22 cellular contexts compared by ENCODE assay signal in genomic region chr4:110904435-110905050, GRCh38.
DNase-seq lines count a peak whose midpoint lies in the region; ATAC-seq and TF ChIP-seq lines count a peak whose summit lies in the region.
"Had no signal": no experiment of that assay in that cellular context is flagged by ENCODE, and none has a peak within 500 bp of the region (broad histone marks: within the 10 kb centered on the region; RNA-seq: fewer than 3 reads in every experiment).

No MANE protein-coding gene starts in this region.

- H3K9me2 ChIP-seq in GM23248 (ENCODE audit: insufficient read depth) = no peaks in the 10 kb centered on the region
- no peaks in the 10 kb centered on the region for H3K9me2 ChIP-seq in OCI-LY7 (ENCODE audit: insufficient read depth, low read length)

- H3K4me2 ChIP-seq in GM23248 (ENCODE audit: unreplicated experiment) (no peak overlapping the region), OCI-LY7 (ENCODE audit: low read length) (no peak overlapping the region)

- H3F3A ChIP-seq in GM23248 (ENCODE audit: insufficient read depth) = no peaks in the 10 kb centered on the region

- in situ Hi-C loops in GM23248 (cut with MboI) = no loop called here

- no peak for ATAC-seq in foreskin keratinocyte
- ATAC-seq in HG03139 (IDR thresholded peaks at IDR 0.05; ENCODE audit: unreplicated experiment) = no peak
- ATAC-seq: sciatic nerve, upper lobe of right lung had no signal

- no peaks in the 10 kb centered on the region for H4K20me1 ChIP-seq in GM23248 (ENCODE audit: insufficient read depth)
- no peaks in the 10 kb centered on the region for H4K20me1 ChIP-seq in OCI-LY7 (ENCODE audit: insufficient read depth, low read length)

- H3K4me3 ChIP-seq in A673 (ENCODE audit: low read depth, low read length, poor library complexity, severe bottlenecking) (no peak overlapping the region), GM23248 (no peak overlapping the region), fibroblast of villous mesenchyme (ENCODE audit: low read depth, low read length) (no peak overlapping the region), OCI-LY7 (ENCODE audit: low read depth, low read length, poor library complexity, severe bottlenecking) (no peak overlapping the region), colonic mucosa (no peak overlapping the region)
- H3K4me3 ChIP-seq: cardiac muscle cell, dorsolateral prefrontal cortex, ovary, Peyer's patch, SK-N-MC, stomach, upper lobe of right lung had no signal

- H2AFZ ChIP-seq in GM23248 = no peak overlapping the region
- no peak overlapping the region for H2AFZ ChIP-seq in OCI-LY7 (ENCODE audit: low read length)

- WGBS in GM23248 (ENCODE audit: low coverage in 1 of 2, low lambda C conversion rate in 2 of 2, missing lambda C conversion rate in 2 of 2), 2 experiments = 73 to 76% methylated on average over 6 of the region's 6 CpGs

- no peak for TF ChIP-seq CTCF in A673 (conservative IDR thresholded peaks at IDR 0.05; ENCODE audit: low read depth, low read length)
- no peak for TF ChIP-seq CTCF in fibroblast of villous mesenchyme (IDR thresholded peaks at IDR 0.05; ENCODE audit: insufficient read depth, low read depth, low read length)
- TF ChIP-seq CTCF in OCI-LY7 (conservative IDR thresholded peaks at IDR 0.05; ENCODE audit: low read length) = no peak
- TF ChIP-seq CTCF in colonic mucosa (IDR thresholded peaks at IDR 0.05) = no peak
- no peak for TF ChIP-seq CTCF in foreskin keratinocyte (conservative IDR thresholded peaks at IDR 0.05)

- H3K9ac ChIP-seq in GM23248 = no peak overlapping the region
- no peak overlapping the region for H3K9ac ChIP-seq in colonic mucosa (ENCODE audit: low read depth in 2 of 2, low read length in 2 of 2)

- H3K79me2 ChIP-seq in GM23248 (ENCODE audit: insufficient read depth) = no peaks in the 10 kb centered on the region
- H3K79me2 ChIP-seq in OCI-LY7 (ENCODE audit: insufficient read depth, low read depth, low read length) = no peaks in the 10 kb centered on the region

- intact Hi-C loops in A673 (cut with micrococcal nuclease; ENCODE audit: unreplicated experiment) = no loop called here
- intact Hi-C loops in OCI-LY7 (cut with micrococcal nuclease; ENCODE audit: unreplicated experiment) = no loop called here
- intact Hi-C loops in colonic mucosa (cut with DNase I) = no loop called here

- H3K27me3 ChIP-seq in A673 (replicated peaks; ENCODE audit: insufficient read depth, low read depth, low read length, poor library complexity) (no peaks in the 10 kb centered on the region), GM23248 (replicated peaks; ENCODE audit: insufficient read depth) (no peaks in the 10 kb centered on the region), colonic mucosa (no peaks in the 10 kb centered on the region), foreskin keratinocyte (no peaks in the 10 kb centered on the region)
- H3K27me3 ChIP-seq: cardiac muscle cell, ovary, Peyer's patch, stomach, upper lobe of right lung had no signal

- peak; percentile 44 for DNase-seq in A673 (ENCODE audit: low spot score)
- peak; percentile 5 for DNase-seq in GM23248
- DNase-seq in NCI-H2081 treated with DMSO at 0.1 percent for 48 hours (lab: John Stamatoyannopoulos, UW) = peak; percentile 6
- peak; percentile 39 for DNase-seq in fibroblast of villous mesenchyme (ENCODE audit: low read depth)
- DNase-seq in OCI-LY7 (ENCODE audit: low spot score) = no peak
- no peak for DNase-seq in colonic mucosa
- no peak for DNase-seq in foreskin keratinocyte
- DNase-seq: activated CD4-positive, CD25-positive, alpha-beta regulatory T cell; activated naive CD8-positive, alpha-beta T cell treated with anti-CD3 and anti-CD28 coated beads, Interleukin-2, amount 10 ng/mL, durations not matched to agents 7 days and 5 days; CD4-positive, alpha-beta memory T cell; dorsolateral prefrontal cortex; NCI-H2029 treated with DMSO at 0.1 percent for 48 hours; ovary; Peyer's patch; stimulated activated CD4-positive, alpha-beta T cell treated with anti-CD3 and anti-CD28 coated beads, Interleukin-2, amount 100 ng/mL, for 24 hours; stomach; T-helper 9 cell; upper lobe of right lung had no signal

- H3K9me3 ChIP-seq in A673 (ENCODE audit: low read depth, low read length, poor library complexity, severe bottlenecking) (no peaks in the 10 kb centered on the region), GM23248 (ENCODE audit: low read depth) (no peaks in the 10 kb centered on the region), OCI-LY7 (ENCODE audit: low read length) (no peaks in the 10 kb centered on the region), colonic mucosa (no peaks in the 10 kb centered on the region)
- H3K9me3 ChIP-seq: ovary, Peyer's patch, stomach, upper lobe of right lung had no signal

- CTCF ChIA-PET in A673 (lab: Charles Lee) (no interaction called here), OCI-LY7 (lab: Charles Lee; ENCODE audit: unreplicated experiment) (no interaction called here)

- POLR2A ChIA-PET in A673 (lab: Charles Lee; ENCODE audit: low non-redundant PET) (no interaction called here), OCI-LY7 (lab: Charles Lee) (no interaction called here)

- no peaks in the 10 kb centered on the region for H3K4me1 ChIP-seq in A673 (ENCODE audit: insufficient read depth, low read length, poor library complexity, severe bottlenecking)
- H3K4me1 ChIP-seq in GM23248 (ENCODE audit: insufficient read depth) = 0 out of 2 replicates have a peak, but pooled peaks cover 5% of the 10 kb centered on the region
- peaks cover 13% of the 10 kb centered on the region for H3K4me1 ChIP-seq in OCI-LY7 (ENCODE audit: insufficient read depth, low read length, poor library complexity, severe bottlenecking)
- H3K4me1 ChIP-seq in colonic mucosa = no peaks in the 10 kb centered on the region
- peaks cover 9% of the 10 kb centered on the region for H3K4me1 ChIP-seq in foreskin keratinocyte
- H3K4me1 ChIP-seq: Peyer's patch, upper lobe of right lung had no signal

- BruUV-seq in A673 (replicated peaks; lab: Mats Ljungman, UMichigan) (no TSS peak), OCI-LY7 (replicated peaks; lab: Mats Ljungman, UMichigan) (no TSS peak)

- H3K27ac ChIP-seq in A673 (ENCODE audit: low read depth, low read length, poor library complexity, severe bottlenecking) = no peak overlapping the region
- H3K27ac ChIP-seq in GM23248 = no peak overlapping the region
- no peak overlapping the region for H3K27ac ChIP-seq in OCI-LY7 (ENCODE audit: low read depth, low read length, poor library complexity, severe bottlenecking)
- no peak overlapping the region for H3K27ac ChIP-seq in colonic mucosa
- no peak overlapping the region for H3K27ac ChIP-seq in foreskin keratinocyte
- H3K27ac ChIP-seq: cardiac muscle cell, dorsolateral prefrontal cortex, ovary, Peyer's patch, SK-N-MC, stomach, upper lobe of right lung had no signal

- H3K36me3 ChIP-seq in A673 (ENCODE audit: insufficient read depth, low read length, poor library complexity, severe bottlenecking) = no peaks in the 10 kb centered on the region
- no peaks in the 10 kb centered on the region for H3K36me3 ChIP-seq in GM23248 (ENCODE audit: low read depth)
- H3K36me3 ChIP-seq in OCI-LY7 (ENCODE audit: insufficient read depth, low read length) = no peaks in the 10 kb centered on the region
- no peaks in the 10 kb centered on the region for H3K36me3 ChIP-seq in colonic mucosa
- H3K36me3 ChIP-seq: cardiac muscle cell, ovary, Peyer's patch, stomach, upper lobe of right lung had no signal

Comparison
In these comparisons a context has a peak if more than half of its experiments do, and no peak if none do; other contexts are left out.
1. DNase-seq: peak in A673 (single experiment), GM23248 (single experiment), NCI-H2081 treated with DMSO at 0.1 percent for 48 hours (single experiment) and fibroblast of villous mesenchyme (single experiment); none in OCI-LY7 (single experiment), colonic mucosa (single experiment) and foreskin keratinocyte (0 of 2).